Comparison of ENCODE assay signal across 1 cellular context in genomic region chr16:82533161-82533560, GRCh38.
A peak's percentile ranks its signal among the peaks of the same experiment; 100 is the strongest.
TF ChIP-seq lines count a peak whose summit lies in the region.

No MANE protein-coding gene starts in this region.

TF ChIP-seq in HepG2, 621 proteins besides CTCF, POLR2A, EP300 and RAD21 (continued from another document):
- TF ChIP-seq, protein P1, sequence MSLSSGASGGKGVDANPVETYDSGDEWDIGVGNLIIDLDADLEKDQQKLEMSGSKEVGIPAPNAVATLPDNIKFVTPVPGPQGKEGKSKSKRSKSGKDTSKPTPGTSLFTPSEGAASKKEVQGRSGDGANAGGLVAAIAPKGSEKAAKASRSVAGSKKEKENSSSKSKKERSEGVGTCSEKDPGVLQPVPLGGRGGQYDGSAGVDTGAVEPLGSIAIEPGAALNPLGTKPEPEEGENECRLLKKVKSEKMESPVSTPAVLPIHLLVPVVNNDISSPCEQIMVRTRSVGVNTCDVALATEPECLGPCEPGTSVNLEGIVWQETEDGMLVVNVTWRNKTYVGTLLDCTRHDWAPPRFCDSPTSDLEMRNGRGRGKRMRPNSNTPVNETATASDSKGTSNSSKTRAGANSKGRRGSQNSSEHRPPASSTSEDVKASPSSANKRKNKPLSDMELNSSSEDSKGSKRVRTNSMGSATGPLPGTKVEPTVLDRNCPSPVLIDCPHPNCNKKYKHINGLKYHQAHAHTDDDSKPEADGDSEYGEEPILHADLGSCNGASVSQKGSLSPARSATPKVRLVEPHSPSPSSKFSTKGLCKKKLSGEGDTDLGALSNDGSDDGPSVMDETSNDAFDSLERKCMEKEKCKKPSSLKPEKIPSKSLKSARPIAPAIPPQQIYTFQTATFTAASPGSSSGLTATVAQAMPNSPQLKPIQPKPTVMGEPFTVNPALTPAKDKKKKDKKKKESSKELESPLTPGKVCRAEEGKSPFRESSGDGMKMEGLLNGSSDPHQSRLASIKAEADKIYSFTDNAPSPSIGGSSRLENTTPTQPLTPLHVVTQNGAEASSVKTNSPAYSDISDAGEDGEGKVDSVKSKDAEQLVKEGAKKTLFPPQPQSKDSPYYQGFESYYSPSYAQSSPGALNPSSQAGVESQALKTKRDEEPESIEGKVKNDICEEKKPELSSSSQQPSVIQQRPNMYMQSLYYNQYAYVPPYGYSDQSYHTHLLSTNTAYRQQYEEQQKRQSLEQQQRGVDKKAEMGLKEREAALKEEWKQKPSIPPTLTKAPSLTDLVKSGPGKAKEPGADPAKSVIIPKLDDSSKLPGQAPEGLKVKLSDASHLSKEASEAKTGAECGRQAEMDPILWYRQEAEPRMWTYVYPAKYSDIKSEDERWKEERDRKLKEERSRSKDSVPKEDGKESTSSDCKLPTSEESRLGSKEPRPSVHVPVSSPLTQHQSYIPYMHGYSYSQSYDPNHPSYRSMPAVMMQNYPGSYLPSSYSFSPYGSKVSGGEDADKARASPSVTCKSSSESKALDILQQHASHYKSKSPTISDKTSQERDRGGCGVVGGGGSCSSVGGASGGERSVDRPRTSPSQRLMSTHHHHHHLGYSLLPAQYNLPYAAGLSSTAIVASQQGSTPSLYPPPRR (CRISPR knock-in tag; IDR thresholded peaks at IDR 0.05; ENCODE audit: borderline replicate concordance): peak; percentile 52; the same call in 1 of the 2 replicates
- TF ChIP-seq FOXP4 (CRISPR knock-in tag; IDR thresholded peaks at IDR 0.05): peak; percentile 32; the same call in 1 of the 2 replicates
- peak; percentile 52; the same call in 1 of the 2 replicates for TF ChIP-seq ZNF652 (CRISPR knock-in tag; IDR thresholded peaks at IDR 0.05; ENCODE audit: borderline replicate concordance, low read depth)
- no peak for TF ChIP-seq PLRG1 (conservative IDR thresholded peaks at IDR 0.05)
- no peak for TF ChIP-seq HOXA5 (CRISPR knock-in tag; IDR thresholded peaks at IDR 0.05)
- peak; percentile 36 for TF ChIP-seq NR2F6 (IDR thresholded peaks at IDR 0.05)
- 0 out of 2 replicates have a peak, but pooled peaks have one; percentile 14 for TF ChIP-seq NR2F6 (CRISPR knock-in tag; IDR thresholded peaks at IDR 0.05)
- TF ChIP-seq, protein P2, sequence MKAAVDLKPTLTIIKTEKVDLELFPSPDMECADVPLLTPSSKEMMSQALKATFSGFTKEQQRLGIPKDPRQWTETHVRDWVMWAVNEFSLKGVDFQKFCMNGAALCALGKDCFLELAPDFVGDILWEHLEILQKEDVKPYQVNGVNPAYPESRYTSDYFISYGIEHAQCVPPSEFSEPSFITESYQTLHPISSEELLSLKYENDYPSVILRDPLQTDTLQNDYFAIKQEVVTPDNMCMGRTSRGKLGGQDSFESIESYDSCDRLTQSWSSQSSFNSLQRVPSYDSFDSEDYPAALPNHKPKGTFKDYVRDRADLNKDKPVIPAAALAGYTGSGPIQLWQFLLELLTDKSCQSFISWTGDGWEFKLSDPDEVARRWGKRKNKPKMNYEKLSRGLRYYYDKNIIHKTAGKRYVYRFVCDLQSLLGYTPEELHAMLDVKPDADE (CRISPR knock-in tag; IDR thresholded peaks at IDR 0.05): no peak
- TF ChIP-seq CEBPG (CRISPR knock-in tag; IDR thresholded peaks at IDR 0.05): no peak
- TF ChIP-seq PAXIP1 (CRISPR knock-in tag; conservative IDR thresholded peaks at IDR 0.05): peak; percentile 32; the same call in 1 of the 2 replicates
- TF ChIP-seq SOX13 (IDR thresholded peaks at IDR 0.05): 0 out of 2 replicates have a peak, but pooled peaks have one; percentile 38
- TF ChIP-seq SOX13 (CRISPR knock-in tag; conservative IDR thresholded peaks at IDR 0.05 in 1 of 2, IDR thresholded peaks at IDR 0.05 in 1 of 2): peak in 1 of 2 experiments; percentile 80; a peak in 2 of 4 replicates
- peak; percentile 51; the same call in 1 of the 2 replicates for TF ChIP-seq HDAC1 (CRISPR knock-in tag; IDR thresholded peaks at IDR 0.05)
- TF ChIP-seq ZZZ3 (CRISPR knock-in tag; IDR thresholded peaks at IDR 0.05; ENCODE audit: borderline replicate concordance): no peak
- peak; percentile 46; the same call in 1 of the 2 replicates for TF ChIP-seq THRA (CRISPR knock-in tag; IDR thresholded peaks at IDR 0.05; ENCODE audit: borderline replicate concordance)
- TF ChIP-seq RARA (CRISPR knock-in tag; IDR thresholded peaks at IDR 0.05): 0 out of 2 replicates have a peak, but pooled peaks have one; percentile 9
- TF ChIP-seq FOXA3 (CRISPR knock-in tag; IDR thresholded peaks at IDR 0.05): peak; percentile 61; the same call in 1 of the 2 replicates
- no peak for TF ChIP-seq NFE2L2 (IDR thresholded peaks at IDR 0.05; ENCODE audit: low read length)
- TF ChIP-seq SOX5 (CRISPR knock-in tag; IDR thresholded peaks at IDR 0.05; ENCODE audit: borderline replicate concordance): peak; percentile 76
- no peak for TF ChIP-seq SOX6 (IDR thresholded peaks at IDR 0.05)
- peak; percentile 80 for TF ChIP-seq SOX6 (CRISPR knock-in tag; IDR thresholded peaks at IDR 0.05)
- TF ChIP-seq NR2C2 (CRISPR knock-in tag; IDR thresholded peaks at IDR 0.05; ENCODE audit: borderline replicate concordance): no peak
- no peak for TF ChIP-seq ZNF644 (CRISPR knock-in tag; IDR thresholded peaks at IDR 0.05; ENCODE audit: low read depth)
- peak; percentile 77; the same call in 1 of the 2 replicates for TF ChIP-seq HHEX (CRISPR knock-in tag; IDR thresholded peaks at IDR 0.05)
- no peak for TF ChIP-seq ZBTB43 (CRISPR knock-in tag; conservative IDR thresholded peaks at IDR 0.05)
- peak; percentile 54; the same call in 1 of the 2 replicates for TF ChIP-seq SALL1 (CRISPR knock-in tag; IDR thresholded peaks at IDR 0.05)
- no peak for TF ChIP-seq ZNF138 (CRISPR knock-in tag; IDR thresholded peaks at IDR 0.05; ENCODE audit: low read depth)
- TF ChIP-seq, protein P3, sequence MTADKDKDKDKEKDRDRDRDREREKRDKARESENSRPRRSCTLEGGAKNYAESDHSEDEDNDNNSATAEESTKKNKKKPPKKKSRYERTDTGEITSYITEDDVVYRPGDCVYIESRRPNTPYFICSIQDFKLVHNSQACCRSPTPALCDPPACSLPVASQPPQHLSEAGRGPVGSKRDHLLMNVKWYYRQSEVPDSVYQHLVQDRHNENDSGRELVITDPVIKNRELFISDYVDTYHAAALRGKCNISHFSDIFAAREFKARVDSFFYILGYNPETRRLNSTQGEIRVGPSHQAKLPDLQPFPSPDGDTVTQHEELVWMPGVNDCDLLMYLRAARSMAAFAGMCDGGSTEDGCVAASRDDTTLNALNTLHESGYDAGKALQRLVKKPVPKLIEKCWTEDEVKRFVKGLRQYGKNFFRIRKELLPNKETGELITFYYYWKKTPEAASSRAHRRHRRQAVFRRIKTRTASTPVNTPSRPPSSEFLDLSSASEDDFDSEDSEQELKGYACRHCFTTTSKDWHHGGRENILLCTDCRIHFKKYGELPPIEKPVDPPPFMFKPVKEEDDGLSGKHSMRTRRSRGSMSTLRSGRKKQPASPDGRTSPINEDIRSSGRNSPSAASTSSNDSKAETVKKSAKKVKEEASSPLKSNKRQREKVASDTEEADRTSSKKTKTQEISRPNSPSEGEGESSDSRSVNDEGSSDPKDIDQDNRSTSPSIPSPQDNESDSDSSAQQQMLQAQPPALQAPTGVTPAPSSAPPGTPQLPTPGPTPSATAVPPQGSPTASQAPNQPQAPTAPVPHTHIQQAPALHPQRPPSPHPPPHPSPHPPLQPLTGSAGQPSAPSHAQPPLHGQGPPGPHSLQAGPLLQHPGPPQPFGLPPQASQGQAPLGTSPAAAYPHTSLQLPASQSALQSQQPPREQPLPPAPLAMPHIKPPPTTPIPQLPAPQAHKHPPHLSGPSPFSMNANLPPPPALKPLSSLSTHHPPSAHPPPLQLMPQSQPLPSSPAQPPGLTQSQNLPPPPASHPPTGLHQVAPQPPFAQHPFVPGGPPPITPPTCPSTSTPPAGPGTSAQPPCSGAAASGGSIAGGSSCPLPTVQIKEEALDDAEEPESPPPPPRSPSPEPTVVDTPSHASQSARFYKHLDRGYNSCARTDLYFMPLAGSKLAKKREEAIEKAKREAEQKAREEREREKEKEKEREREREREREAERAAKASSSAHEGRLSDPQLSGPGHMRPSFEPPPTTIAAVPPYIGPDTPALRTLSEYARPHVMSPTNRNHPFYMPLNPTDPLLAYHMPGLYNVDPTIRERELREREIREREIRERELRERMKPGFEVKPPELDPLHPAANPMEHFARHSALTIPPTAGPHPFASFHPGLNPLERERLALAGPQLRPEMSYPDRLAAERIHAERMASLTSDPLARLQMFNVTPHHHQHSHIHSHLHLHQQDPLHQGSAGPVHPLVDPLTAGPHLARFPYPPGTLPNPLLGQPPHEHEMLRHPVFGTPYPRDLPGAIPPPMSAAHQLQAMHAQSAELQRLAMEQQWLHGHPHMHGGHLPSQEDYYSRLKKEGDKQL (CRISPR knock-in tag; IDR thresholded peaks at IDR 0.05; ENCODE audit: low read depth): peak; percentile 53; the same call in 1 of the 2 replicates
